In the genomic region with DNA sequence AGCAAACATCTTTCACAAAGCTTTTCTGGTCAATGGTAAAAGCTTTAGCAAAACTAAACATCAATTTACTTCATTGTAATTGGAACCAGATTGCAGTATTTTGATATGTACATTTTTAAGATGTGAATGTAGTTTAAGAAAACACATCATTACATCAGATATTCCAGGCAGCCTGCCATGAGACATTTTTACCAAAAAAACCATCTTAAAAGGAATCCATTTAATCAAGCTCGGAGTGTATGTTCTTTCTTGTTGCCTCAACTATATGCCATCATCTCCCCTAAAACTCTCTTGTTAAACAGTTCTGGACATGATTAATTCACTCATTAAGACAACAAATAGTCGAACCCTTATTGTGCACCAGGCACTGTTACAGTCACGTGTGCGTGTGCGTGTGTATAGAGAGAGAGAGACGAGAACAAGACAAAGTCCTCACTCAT, we compare ENCODE assay signal across 14 cellular contexts.
DNase-seq lines count a peak whose midpoint lies in the region; ATAC-seq lines count a peak whose summit lies in the region.
"Had no signal": no experiment of that assay in that cellular context is flagged by ENCODE, and none has a peak within 500 bp of the region (broad histone marks: within the 10 kb centered on the region; RNA-seq: fewer than 3 reads in every experiment).

No MANE protein-coding gene starts in this region.

- H3K36me3 ChIP-seq in SK-N-MC (ENCODE audit: insufficient read depth, low read length), result no peaks in the 10 kb centered on the region
- H3K36me3 ChIP-seq: right lobe of liver had no signal

- no peak for ATAC-seq in Right ventricle myocardium superior (ENCODE audit: poor library complexity)
- ATAC-seq: heart left ventricle, right lobe of liver had no signal

- DNase-seq in GM04503 (ENCODE audit: low read depth) (peak; percentile 91), SK-N-MC (ENCODE audit: low read depth, low spot score) (peak; percentile 85), epithelial cell of prostate (ENCODE audit: low read depth, low spot score) (no peak), stromal cell of bone marrow (ENCODE audit: low read depth) (peak; percentile 96), RKO (ENCODE audit: low spot score) (no peak), RPMI8226 (no peak), Right ventricle myocardium superior (no peak), NCI-H446 (lab: John Stamatoyannopoulos, UW) (no peak)
- DNase-seq: activated naive CD4-positive, alpha-beta T cell treated with anti-CD3 and anti-CD28 coated beads, Interleukin-2, amount 50 U/mL, for 16 hours; COR-L47; heart left ventricle; natural killer cell; right lobe of liver; substantia nigra had no signal

- peak overlapping the region; percentile 75 for H3K4me3 ChIP-seq in SK-N-MC
- H3K4me3 ChIP-seq: heart left ventricle, right lobe of liver had no signal

- H3K27ac ChIP-seq in SK-N-MC, result peak overlapping the region; percentile 99
- peak overlapping the region; percentile 82 for H3K27ac ChIP-seq in epithelial cell of prostate

- H3K9me3 ChIP-seq in SK-N-MC (ENCODE audit: low read depth, low read length), result no peaks in the 10 kb centered on the region
- H3K9me3 ChIP-seq: heart left ventricle, right lobe of liver had no signal

- peak overlapping the region; percentile 67 for H3K9ac ChIP-seq in SK-N-MC (ENCODE audit: insufficient read length)

- intact Hi-C loops in Right ventricle myocardium superior (cut with DNase I), result no loop called here

Comparison
In these comparisons a context has a peak if more than half of its experiments do, and no peak if none do; other contexts are left out.
1. DNase-seq: peak in GM04503 (single experiment), SK-N-MC (single experiment) and stromal cell of bone marrow (single experiment); none in epithelial cell of prostate (single experiment), RKO (single experiment), RPMI8226 (single experiment), Right ventricle myocardium superior (single experiment) and NCI-H446 (0 of 2).